In genomic region chr7:73451780-73452398, GRCh38 we compare ENCODE assay signal across 8 cellular contexts. TPM values are rescaled to one million over a fixed set of nuclear protein-coding genes. Genes with fewer than 3 reads are reported as not detected.
DNase-seq lines count a peak whose midpoint lies in the region; ATAC-seq, FAIRE-seq and TF ChIP-seq lines count a peak whose summit lies in the region.

No MANE protein-coding gene starts in this region.

- H3K27ac ChIP-seq in OCI-LY7 (ENCODE audit: low read depth, low read length, poor library complexity, severe bottlenecking): no peak overlapping the region
- H3K27ac ChIP-seq in dorsolateral prefrontal cortex: peak overlapping the region in 5 of 59 donors; percentile 2 to 60 (median 29)
- H3K27ac ChIP-seq in mesendoderm (ENCODE audit: low read depth, low read length): no peak overlapping the region

- TF ChIP-seq CTCF in OCI-LY7 (conservative IDR thresholded peaks at IDR 0.05; ENCODE audit: low read length) (peak; percentile 100), dorsolateral prefrontal cortex (IDR thresholded peaks at IDR 0.05 in 54 of 56, conservative IDR thresholded peaks at IDR 0.05 in 2 of 56; ENCODE audit: low read depth in 1 of 56, partially characterized antibody in 56 of 56) (peak; percentile 93 to 100 (median 99))

- no CpG with 5 or more reads among the region's 5 CpGs for WGBS in mesendoderm (ENCODE audit: extremely low coverage, insufficient coverage, low lambda C conversion rate)

- H2AFZ ChIP-seq in OCI-LY7 (ENCODE audit: low read length): no peak overlapping the region

- H2BK5ac ChIP-seq in mesendoderm (ENCODE audit: low read length): no peak overlapping the region

- H4K5ac ChIP-seq in mesendoderm (ENCODE audit: low read length): no peak overlapping the region

- H2BK15ac ChIP-seq in mesendoderm (replicated peaks; ENCODE audit: low read depth): no peak overlapping the region

- FAIRE-seq in HTR-8/SVneo (lab: Jason Lieb, UNC): no peak

- H3K18ac ChIP-seq in mesendoderm (ENCODE audit: low read length): no peak overlapping the region

- no peak overlapping the region for H4K8ac ChIP-seq in mesendoderm (ENCODE audit: low read depth, low read length)

- H2BK120ac ChIP-seq in mesendoderm (ENCODE audit: low read depth, low read length): no peak overlapping the region

- H3K79me2 ChIP-seq in OCI-LY7 (ENCODE audit: insufficient read depth, low read depth, low read length) (no peaks in the 10 kb centered on the region; the same call in 1 of the 2 replicates), mesendoderm (ENCODE audit: control insufficient read depth, insufficient read depth, low read length) (peaks cover 3% of the 10 kb centered on the region)

- H3K36me3 ChIP-seq in OCI-LY7 (ENCODE audit: insufficient read depth, low read length): peaks cover 98% of the 10 kb centered on the region
- H3K36me3 ChIP-seq in mesendoderm (ENCODE audit: control insufficient read depth, insufficient read depth, low read length): peaks cover 18% of the 10 kb centered on the region

- H3K79me1 ChIP-seq in mesendoderm (ENCODE audit: low read length): peaks cover 10% of the 10 kb centered on the region

- POLR2A ChIA-PET in OCI-LY7 (lab: Charles Lee): interaction anchor here (0.7 kb wide), 1 partner anchor 245 kb away, joined by 3 read pairs; no protein-coding TSS in a partner anchor

- no peak overlapping the region for H3K4ac ChIP-seq in mesendoderm (ENCODE audit: low read depth, low read length)

- intact Hi-C loops in OCI-LY7 (cut with micrococcal nuclease; ENCODE audit: unreplicated experiment): loop anchor here (10.0 kb wide), 1 partner anchor 273 kb away; no protein-coding TSS in a partner anchor
- intact Hi-C loops in dorsolateral prefrontal cortex (cut with DNase I): loop anchor here in 1 of 2 donors (1.0 to 5.0 kb wide), 2 partner anchors 110 to 130 kb away; no protein-coding TSS in a partner anchor

- H3K27me3 ChIP-seq in dorsolateral prefrontal cortex (no peaks in the 10 kb centered on the region), mesendoderm (ENCODE audit: insufficient read depth, low read length, poor library complexity) (no peaks in the 10 kb centered on the region)

- no peak overlapping the region for H2AK5ac ChIP-seq in mesendoderm (ENCODE audit: low read length)

- H3K4me1 ChIP-seq in OCI-LY7 (ENCODE audit: insufficient read depth, low read length, poor library complexity, severe bottlenecking) (no peaks in the 10 kb centered on the region), mesendoderm (ENCODE audit: control insufficient read depth, low read depth, low read length) (no peaks in the 10 kb centered on the region)

- CTCF ChIA-PET in OCI-LY7 (lab: Charles Lee; ENCODE audit: unreplicated experiment): no interaction called here

- no peak overlapping the region for H3K56ac ChIP-seq in mesendoderm (ENCODE audit: low read length)

- no peak overlapping the region for H3K23ac ChIP-seq in mesendoderm (ENCODE audit: low read length)

- no peaks in the 10 kb centered on the region for H3K9me3 ChIP-seq in OCI-LY7 (ENCODE audit: low read length)

- H3K4me3 ChIP-seq in OCI-LY7 (ENCODE audit: low read depth, low read length, poor library complexity, severe bottlenecking): no peak overlapping the region
- H3K4me3 ChIP-seq in dorsolateral prefrontal cortex: no peak overlapping the region
- no peak overlapping the region for H3K4me3 ChIP-seq in mesendoderm (ENCODE audit: low read length)

- ATAC-seq in HG03439 (IDR thresholded peaks at IDR 0.05; ENCODE audit: unreplicated experiment) (no peak), GM19463 (IDR thresholded peaks at IDR 0.05; ENCODE audit: unreplicated experiment) (no peak), HG02870 (IDR thresholded peaks at IDR 0.05; ENCODE audit: unreplicated experiment) (no peak)

- H3K4me2 ChIP-seq in OCI-LY7 (ENCODE audit: low read length) (no peak overlapping the region), mesendoderm (ENCODE audit: low read length) (no peak overlapping the region)

- BruUV-seq in OCI-LY7 (replicated peaks; lab: Mats Ljungman, UMichigan): no TSS peak

- H3K9me2 ChIP-seq in OCI-LY7 (ENCODE audit: insufficient read depth, low read length): no peaks in the 10 kb centered on the region

- 0 out of 2 replicates have a peak, but pooled peaks cover 5% of the 10 kb centered on the region for H4K20me1 ChIP-seq in OCI-LY7 (ENCODE audit: insufficient read depth, low read length)

- H3K9ac ChIP-seq in mesendoderm (ENCODE audit: low read length): no peak overlapping the region

- peak; percentile 15 for DNase-seq in DMS79 (lab: John Stamatoyannopoulos, UW)
- DNase-seq in HTR-8/SVneo (ENCODE audit: insufficient read length, low spot score): peak; percentile 40
- DNase-seq in OCI-LY7 (ENCODE audit: low spot score): peak; percentile 62
- DNase-seq in dorsolateral prefrontal cortex: peak in 1 of 10 donors; percentile 35
- DNase-seq in mesendoderm: peak; percentile 60

RNA-seq across cellular contexts. Expression of gene FZD9, which starts 18.3 kb away (rescaled TPM):
- total RNA-seq in OCI-LY7 (2014; rRNA removed; shearing (Covaris generic)): not detected in 2 replicates
- total RNA-seq in OCI-LY7 (2022): not detected in 2 replicates
- total RNA-seq in dorsolateral prefrontal cortex: 10 to 100 TPM in 2 of 120 experiments, 1 to 10 TPM in 118; 1.1 to 15.0 (median 3.9) TPM
- 1.3 TPM for polyA plus RNA-seq in mesendoderm (2013, experiment 1 of 2)
- polyA plus RNA-seq in mesendoderm (2013, experiment 2 of 2): 1.1 TPM
